ENCODE assay signal across 8 cellular contexts in genomic region chr3:37855363-37855970, GRCh38. TPM values are rescaled to one million over a fixed set of nuclear protein-coding genes. Genes with fewer than 3 reads are reported as not detected.
DNase-seq lines count a peak whose midpoint lies in the region; ATAC-seq and TF ChIP-seq lines count a peak whose summit lies in the region.

No MANE protein-coding gene starts in this region.

- H3K27me3 Mint-ChIP-seq in activated naive CD4-positive, alpha-beta T cell treated with anti-CD3 and anti-CD28 coated beads, Interleukin-2, amount 10 ng/mL, durations not matched to agents 7 days and 5 days = peaks cover 27% of the 10 kb centered on the region

- no peak overlapping the region for H3K4me3 Mint-ChIP-seq in activated naive CD4-positive, alpha-beta T cell treated with anti-CD3 and anti-CD28 coated beads, Interleukin-2, amount 10 ng/mL, durations not matched to agents 7 days and 5 days

- no peak overlapping the region for H3K27ac Mint-ChIP-seq in activated naive CD4-positive, alpha-beta T cell treated with anti-CD3 and anti-CD28 coated beads, Interleukin-2, amount 10 ng/mL, durations not matched to agents 7 days and 5 days

- DNase-seq in DMS53 (lab: John Stamatoyannopoulos, UW) = peak; percentile 57
- no peak for DNase-seq in DMS53 treated with DMSO at 0.1 percent for 48 hours (lab: John Stamatoyannopoulos, UW; ENCODE audit: unreplicated experiment)
- DNase-seq in KG1 (lab: John Stamatoyannopoulos, UW) = peak; percentile 80
- DNase-seq in activated naive CD4-positive, alpha-beta T cell treated with anti-CD3 and anti-CD28 coated beads, Interleukin-2, amount 10 ng/mL, durations not matched to agents 7 days and 5 days = peak; percentile 83
- peak; percentile 70 for DNase-seq in glomerular visceral epithelial cell (ENCODE audit: extremely low spot score)
- DNase-seq in posterior cingulate gyrus = peak; percentile 75 to 98 (median 90)
- peak; percentile 89 for DNase-seq in ureter (ENCODE audit: low spot score)

- H3K36me3 Mint-ChIP-seq in activated naive CD4-positive, alpha-beta T cell treated with anti-CD3 and anti-CD28 coated beads, Interleukin-2, amount 10 ng/mL, durations not matched to agents 7 days and 5 days = no peaks in the 10 kb centered on the region

- ATAC-seq in SK-N-SH treated with all-trans-retinoic acid at 6 μM for 48 hours = peak; percentile 78

- H3K9me3 Mint-ChIP-seq in activated naive CD4-positive, alpha-beta T cell treated with anti-CD3 and anti-CD28 coated beads, Interleukin-2, amount 10 ng/mL, durations not matched to agents 7 days and 5 days = no peaks in the 10 kb centered on the region

- intact Hi-C loops in posterior cingulate gyrus (cut with DNase I) = loop anchor here (1.0 to 2.0 kb wide), 3 partner anchors 112 to 148 kb away; no protein-coding TSS in a partner anchor

- CTCF ChIA-PET in activated naive CD4-positive, alpha-beta T cell treated with anti-CD3 and anti-CD28 coated beads, Interleukin-2, amount 10 ng/mL, durations not matched to agents 7 days and 5 days (lab: Charles Lee) = interaction anchor here (0.5 to 3.3 kb wide), 20 partner anchors 12 to 1203 kb away, joined by 3 to 18 read pairs (median 4); partner anchors contain the start of gene DLEC1

- peaks cover 6% of the 10 kb centered on the region for H3K4me1 Mint-ChIP-seq in activated naive CD4-positive, alpha-beta T cell treated with anti-CD3 and anti-CD28 coated beads, Interleukin-2, amount 10 ng/mL, durations not matched to agents 7 days and 5 days

TF ChIP-seq in SK-N-SH treated with all-trans-retinoic acid at 6 μM for 48 hours, 23 proteins besides CTCF, POLR2A, EP300 and RAD21:
- TF ChIP-seq ZNF8 (CRISPR knock-in tag; IDR thresholded peaks at IDR 0.05) (no peak), PATZ1 (CRISPR knock-in tag; IDR thresholded peaks at IDR 0.05; ENCODE audit: borderline replicate concordance) (no peak)

RNA-seq across cellular contexts. Expression of gene CTDSPL, which starts 6.2 kb away (rescaled TPM):
- 68.4 TPM for total RNA-seq in ureter
